Comparison of ENCODE assay signal across 8 cellular contexts in the genomic region with DNA sequence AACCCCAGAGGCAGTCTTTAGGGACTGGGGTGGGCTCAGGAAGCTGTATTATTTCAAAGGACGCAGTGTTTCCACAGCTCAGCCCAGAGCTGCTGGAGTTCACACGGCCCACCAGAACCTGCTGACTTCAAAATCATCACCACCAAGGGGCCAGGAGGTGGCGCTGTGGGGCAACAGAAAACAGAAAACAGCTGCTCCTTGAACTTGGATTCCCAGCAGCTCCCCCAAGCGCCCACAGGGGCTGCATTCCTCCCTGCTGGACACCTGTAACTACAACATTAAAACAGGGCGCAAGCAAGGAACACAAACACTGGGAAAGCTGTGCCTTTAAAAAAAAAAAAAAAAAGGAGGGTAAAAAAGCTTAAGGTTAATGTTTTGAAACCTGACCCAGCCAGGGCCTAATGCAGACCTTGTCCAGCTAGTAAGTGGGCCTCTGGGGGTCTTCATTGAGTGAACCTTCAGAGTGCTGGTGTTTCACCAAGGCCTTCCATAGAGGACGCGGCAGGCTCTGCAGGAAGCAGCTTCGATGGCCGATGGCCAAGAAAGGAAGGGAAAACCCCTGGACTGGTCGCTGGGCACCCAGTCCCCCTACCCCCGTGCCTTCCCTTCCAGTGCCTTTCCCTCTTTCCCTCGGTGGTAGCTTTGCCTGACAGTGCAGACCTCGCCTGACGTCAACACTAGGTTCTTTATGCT. TPM values are rescaled to one million over a fixed set of nuclear protein-coding genes. Genes with fewer than 3 reads are reported as not detected.
DNase-seq lines count a peak whose midpoint lies in the region; FAIRE-seq lines count a peak whose summit lies in the region.

No MANE protein-coding gene starts in this region.

- DNase-seq in SIG-M5 treated with dmso at 0.1 percent for 504 hours (lab: John Stamatoyannopoulos, UW; ENCODE audit: unreplicated experiment) (peak; percentile 86), SIG-M5 (lab: John Stamatoyannopoulos, UW) (no peak), MV-4-11 (lab: John Stamatoyannopoulos, UW) (peak; percentile 77), SHP77 treated with DMSO at 0.1 percent for 48 hours (lab: John Stamatoyannopoulos, UW) (peak; percentile 72), frontal cortex (ENCODE audit: low spot score in 2 of 2) (peak; percentile 61 to 85), occipital lobe (lab: John Stamatoyannopoulos, UW) (peak; percentile 60), superior temporal gyrus (ENCODE audit: extremely low spot score) (peak; percentile 88)
- peak; percentile 55 for DNase-seq in activated T-helper 9 cell treated with anti-CD3 and anti-CD28 coated beads, Interleukin-2, amount 50 U/mL, for 16 hours (ENCODE audit: low read depth)

- no peak for FAIRE-seq in frontal cortex (lab: Jason Lieb, UNC)

RNA-seq across cellular contexts. Expression of a gene that starts 25.9 kb away (rescaled TPM):
- total RNA-seq in frontal cortex (0.82 TPM), occipital lobe (0.94 TPM)

RNA-seq across cellular contexts. Expression of a gene that starts 53.5 kb away (rescaled TPM):
- not detected for total RNA-seq in frontal cortex
- total RNA-seq in occipital lobe: not detected
